Comparison of ENCODE assay signal across 22 cellular contexts in genomic region chr4:85854543-85854942, GRCh38.
DNase-seq lines count a peak whose midpoint lies in the region; ATAC-seq and TF ChIP-seq lines count a peak whose summit lies in the region.
"Had no signal": no experiment of that assay in that cellular context is flagged by ENCODE, and none has a peak within 500 bp of the region (broad histone marks: within the 10 kb centered on the region; RNA-seq: fewer than 3 reads in every experiment).

No MANE protein-coding gene starts in this region.

- TF ChIP-seq POLR2A in gastrocnemius medialis (IDR thresholded peaks at IDR 0.05), result no peak

- peaks cover 15 to 17% of the 10 kb centered on the region in 2 donors for H3K4me1 ChIP-seq in gastrocnemius medialis
- H3K4me1 ChIP-seq: transverse colon had no signal

- peak overlapping the region; percentile 24 to 66 (median 56) for H3K27ac ChIP-seq in gastrocnemius medialis
- H3K27ac ChIP-seq: HL-60, KMS-11, ovary, SJSA1, transverse colon had no signal

- intact Hi-C loops in gastrocnemius medialis (cut with DNase I; ENCODE audit: low total_unique reads), result no loop called here

- in situ Hi-C loops in gastrocnemius medialis (cut with MboI; ENCODE audit: low sequenced_read_pairs in 4 of 4), result no loop called here

- H3K9me3 ChIP-seq in gastrocnemius medialis, result no peaks in the 10 kb centered on the region
- H3K9me3 ChIP-seq: ovary, SJSA1, transverse colon had no signal

- no peaks in the 10 kb centered on the region for H3K36me3 ChIP-seq in gastrocnemius medialis
- H3K36me3 ChIP-seq: ovary, SJSA1, transverse colon had no signal

- DNase-seq in LHCN-M2 (ENCODE audit: low read depth) (peak; percentile 47), RPMI7951 (ENCODE audit: low read depth) (peak; percentile 57), glomerular visceral epithelial cell (ENCODE audit: extremely low spot score) (peak; percentile 28), gastrocnemius medialis (no peak), COR-L47 (lab: John Stamatoyannopoulos, UW) (no peak)
- DNase-seq in NK-92 treated with Interleukin-12 subunit alpha and Interleukin-12 subunit beta, amount 100 ng/mL, for 24 hours (lab: John Stamatoyannopoulos, UW), result no peak
- DNase-seq: activated CD4-positive, alpha-beta T cell treated with anti-CD3 and anti-CD28 coated beads for 48 hours; activated effector memory CD4-positive, alpha-beta T cell treated with Interleukin-2 at 50 U/mL for 16 hours; C1 segment of cervical spinal cord; effector CD4-positive, alpha-beta T cell; H9; NCI-H1930; ovary; stimulated activated CD4-positive, alpha-beta T cell treated with anti-CD3 and anti-CD28 coated beads, Interleukin-4, amount 100 ng/mL, for 24 hours; T1000; transverse colon had no signal

- no peaks in the 10 kb centered on the region for H3K27me3 ChIP-seq in gastrocnemius medialis
- H3K27me3 ChIP-seq: ovary, SJSA1, transverse colon had no signal

- ATAC-seq in gastrocnemius medialis (peak; percentile 72 to 94), esophagus mucosa (no peak)
- ATAC-seq: sciatic nerve had no signal

- H3K4me3 ChIP-seq in gastrocnemius medialis, result peak overlapping the region in 1 of 4 donors; percentile 17
- H3K4me3 ChIP-seq: lung, ovary, SJSA1, transverse colon had no signal

- no peak for TF ChIP-seq CTCF in gastrocnemius medialis (IDR thresholded peaks at IDR 0.05 in 4 of 5, conservative IDR thresholded peaks at IDR 0.05 in 1 of 5)

Comparison
In these comparisons a context has a peak if more than half of its experiments do, and no peak if none do; other contexts are left out.
1. DNase-seq: peak in LHCN-M2 (single experiment), RPMI7951 (single experiment) and glomerular visceral epithelial cell (single experiment); none in gastrocnemius medialis (0 of 2), COR-L47 (single experiment) and NK-92 treated with Interleukin-12 subunit alpha and Interleukin-12 subunit beta, amount 100 ng/mL, for 24 hours (single experiment).